ENCODE assay signal across 13 cellular contexts in the genomic region with DNA sequence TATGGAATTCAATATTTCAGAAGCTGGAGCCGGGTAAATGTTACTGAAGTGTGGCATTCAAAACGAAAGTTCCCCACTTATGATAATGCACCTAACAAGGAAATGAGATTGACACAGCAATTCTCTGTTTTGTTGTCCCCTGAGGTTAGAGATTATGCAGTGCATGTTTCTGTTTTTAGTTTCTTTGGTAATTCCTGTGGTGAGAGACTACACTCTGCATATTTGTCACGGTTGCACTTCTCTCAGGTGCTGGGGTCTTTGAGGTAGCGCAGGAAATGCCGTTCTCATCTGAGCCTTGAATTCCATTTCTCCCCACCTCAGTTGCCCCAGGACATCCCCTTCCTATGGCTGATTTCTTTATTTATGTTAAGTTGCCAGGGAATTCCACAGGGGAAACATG. TPM values are rescaled to one million over a fixed set of nuclear protein-coding genes. Genes with fewer than 3 reads are reported as not detected.
DNase-seq lines count a peak whose midpoint lies in the region; ATAC-seq and TF ChIP-seq lines count a peak whose summit lies in the region.
"Had no signal": no experiment of that assay in that cellular context is flagged by ENCODE, and none has a peak within 500 bp of the region (broad histone marks: within the 10 kb centered on the region; RNA-seq: fewer than 3 reads in every experiment).

No MANE protein-coding gene starts in this region.

- no peaks in the 10 kb centered on the region; the same call in 1 of the 2 replicates for H3K4me1 Mint-ChIP-seq in HFFc6 (ENCODE audit: low read depth)
- no peaks in the 10 kb centered on the region for H3K4me1 Mint-ChIP-seq in CD14-positive monocyte
- H3K4me1 Mint-ChIP-seq: activated naive CD4-positive, alpha-beta T cell treated with anti-CD3 and anti-CD28 coated beads, Interleukin-2, amount 50 U/mL, for 24 hours had no signal

- peak overlapping the region; percentile 53 to 76 (median 70) for H3K4me2 ChIP-seq in BLaER1 treated with 17β-estradiol and CSF1 and Interleukin-3, amounts not matched to agents 10 nM and 100 nM
- H3K4me2 ChIP-seq in OCI-LY7 (ENCODE audit: low read length), result no peak overlapping the region
- H3K4me2 ChIP-seq: hepatocyte, smooth muscle cell had no signal

- H3K27ac Mint-ChIP-seq in HFFc6, result no peak overlapping the region
- H3K27ac Mint-ChIP-seq in CD14-positive monocyte, result no peak overlapping the region
- H3K27ac Mint-ChIP-seq: activated naive CD4-positive, alpha-beta T cell treated with anti-CD3 and anti-CD28 coated beads, Interleukin-2, amount 50 U/mL, for 24 hours had no signal

- H3K4me1 ChIP-seq in BLaER1 treated with 17β-estradiol and CSF1 and Interleukin-3, amounts not matched to agents 10 nM and 100 nM, result peaks cover 13 to 35% (median 25%) of the 10 kb centered on the region in 10 experiments
- H3K4me1 ChIP-seq in OCI-LY7 (ENCODE audit: insufficient read depth, low read length, poor library complexity, severe bottlenecking), result no peaks in the 10 kb centered on the region

- CTCF ChIA-PET in OCI-LY7 (lab: Charles Lee; ENCODE audit: unreplicated experiment), result no interaction called here

- H3K36me3 Mint-ChIP-seq in HFFc6 (ENCODE audit: low read depth), result no peaks in the 10 kb centered on the region
- H3K36me3 Mint-ChIP-seq in CD14-positive monocyte, result no peaks in the 10 kb centered on the region
- H3K36me3 Mint-ChIP-seq: activated naive CD4-positive, alpha-beta T cell treated with anti-CD3 and anti-CD28 coated beads, Interleukin-2, amount 50 U/mL, for 24 hours had no signal

- POLR2A ChIA-PET in OCI-LY7 (lab: Charles Lee), result interaction anchor here (0.6 to 1.0 kb wide), 3 partner anchors 97 to 1368 kb away, joined by 3 read pairs; no protein-coding TSS in a partner anchor

- peaks cover 15 to 48% (median 32%) of the 10 kb centered on the region in 11 experiments for H3K9me3 ChIP-seq in BLaER1 treated with 17β-estradiol and CSF1 and Interleukin-3, amounts not matched to agents 10 nM and 100 nM (replicated peaks in 1 of 11)
- peaks cover 10% of the 10 kb centered on the region for H3K9me3 ChIP-seq in OCI-LY7 (ENCODE audit: low read length)

- H3K27me3 Mint-ChIP-seq in HFFc6 (ENCODE audit: insufficient read depth), result peaks cover 2% of the 10 kb centered on the region; the same call in 1 of the 2 replicates
- H3K27me3 Mint-ChIP-seq in CD14-positive monocyte (ENCODE audit: low read depth in 3 of 3), result peaks cover 0 to under 1% (median 0%) of the 10 kb centered on the region in 3 donors

- H3K9me3 Mint-ChIP-seq in HFFc6, result peaks cover 8% of the 10 kb centered on the region
- peaks cover 0 to 13% (median 6%) of the 10 kb centered on the region in 7 donors for H3K9me3 Mint-ChIP-seq in CD14-positive monocyte
- H3K9me3 Mint-ChIP-seq: activated naive CD4-positive, alpha-beta T cell treated with anti-CD3 and anti-CD28 coated beads, Interleukin-2, amount 50 U/mL, for 24 hours had no signal

- H3K4me3 Mint-ChIP-seq in HFFc6, result no peak overlapping the region
- H3K4me3 Mint-ChIP-seq in CD14-positive monocyte, result no peak overlapping the region
- H3K4me3 Mint-ChIP-seq: activated naive CD4-positive, alpha-beta T cell treated with anti-CD3 and anti-CD28 coated beads, Interleukin-2, amount 50 U/mL, for 24 hours had no signal

- TF ChIP-seq CTCF in HFFc6 (IDR thresholded peaks at IDR 0.05) (no peak), CD14-positive monocyte (IDR thresholded peaks at IDR 0.05) (no peak), OCI-LY7 (conservative IDR thresholded peaks at IDR 0.05; ENCODE audit: low read length) (no peak)

- H2AFZ ChIP-seq in OCI-LY7 (ENCODE audit: low read length), result no peak overlapping the region
- H2AFZ ChIP-seq: hepatocyte had no signal

- BruUV-seq in OCI-LY7 (replicated peaks; lab: Mats Ljungman, UMichigan), result no TSS peak

- intact Hi-C loops in CD14-positive monocyte (cut with micrococcal nuclease), result no loop called here
- intact Hi-C loops in OCI-LY7 (cut with micrococcal nuclease; ENCODE audit: unreplicated experiment), result no loop called here

- H3K27me3 ChIP-seq in BLaER1 treated with 17β-estradiol and CSF1 and Interleukin-3, amounts not matched to agents 10 nM and 100 nM, result no peaks in the 10 kb centered on the region
- H3K27me3 ChIP-seq: hepatocyte had no signal

- peaks cover 0 to 6% (median 0%) of the 10 kb centered on the region in 11 experiments; a peak in 2 of 22 replicates for H3K36me3 ChIP-seq in BLaER1 treated with 17β-estradiol and CSF1 and Interleukin-3, amounts not matched to agents 10 nM and 100 nM
- H3K36me3 ChIP-seq in OCI-LY7 (ENCODE audit: insufficient read depth, low read length), result no peaks in the 10 kb centered on the region

- H3K79me2 ChIP-seq in OCI-LY7 (ENCODE audit: insufficient read depth, low read depth, low read length), result no peaks in the 10 kb centered on the region
- H3K79me2 ChIP-seq: hepatocyte had no signal

- peak; percentile 100 for ATAC-seq in HG02678 (IDR thresholded peaks at IDR 0.05; ENCODE audit: unreplicated experiment)
- peak; percentile 100 for ATAC-seq in HG03469 (IDR thresholded peaks at IDR 0.05; ENCODE audit: unreplicated experiment)

- H3K9me2 ChIP-seq in OCI-LY7 (ENCODE audit: insufficient read depth, low read length), result no peaks in the 10 kb centered on the region

- peak; percentile 48 for DNase-seq in GM19238 (ENCODE audit: insufficient read length, low spot score)
- DNase-seq in HFFc6, result no peak
- DNase-seq in CD14-positive monocyte (ENCODE audit: low spot score), result no peak
- DNase-seq in stimulated activated CD4-positive, alpha-beta T cell treated with anti-CD3 and anti-CD28 coated beads, Interleukin-2, amount 100 ng/mL, for 48 hours, result no peak
- no peak for DNase-seq in OCI-LY7 (ENCODE audit: low spot score)
- DNase-seq: effector CD8-positive, alpha-beta T cell had no signal

- H3K27ac ChIP-seq in BLaER1 treated with 17β-estradiol and CSF1 and Interleukin-3, amounts not matched to agents 10 nM and 100 nM, result peak overlapping the region in 9 of 11 experiments; percentile 50 to 77 (median 71); a peak in 18 of 22 replicates
- no peak overlapping the region for H3K27ac ChIP-seq in OCI-LY7 (ENCODE audit: low read depth, low read length, poor library complexity, severe bottlenecking)
- H3K27ac ChIP-seq: hepatocyte, VCaP had no signal

- peak overlapping the region in 2 of 10 experiments; percentile 3 to 26; a peak in 3 of 20 replicates for H3K4me3 ChIP-seq in BLaER1 treated with 17β-estradiol and CSF1 and Interleukin-3, amounts not matched to agents 10 nM and 100 nM
- H3K4me3 ChIP-seq in OCI-LY7 (ENCODE audit: low read depth, low read length, poor library complexity, severe bottlenecking), result no peak overlapping the region
- H3K4me3 ChIP-seq: hepatocyte, smooth muscle cell had no signal

- H3K9ac ChIP-seq in BLaER1 treated with 17β-estradiol and CSF1 and Interleukin-3, amounts not matched to agents 10 nM and 100 nM, result peak overlapping the region in 10 of 11 experiments; percentile 0 to 60 (median 34); a peak in 11 of 22 replicates

- H4K20me1 ChIP-seq in BLaER1 treated with 17β-estradiol and CSF1 and Interleukin-3, amounts not matched to agents 10 nM and 100 nM, result no peaks in the 10 kb centered on the region
- H4K20me1 ChIP-seq in OCI-LY7 (ENCODE audit: insufficient read depth, low read length), result no peaks in the 10 kb centered on the region

RNA-seq across cellular contexts. Expression of a gene that starts 15.3 kb away (rescaled TPM):
- not detected for total RNA-seq in HFFc6 (2021; fragmentation: NEBNext Ultra II Directional; extraction: Animal tissue kit (Norgen Biotek cat#: 25700))
- under 1 TPM in 1 of 2 donors, not detected in 1; 0.12 TPM for polyA plus RNA-seq in CD14-positive monocyte
- total RNA-seq in OCI-LY7 (2014; rRNA removed; shearing (Covaris generic)), result 18.9 and 21.3 TPM in 2 replicates
- 32.6 and 33.4 TPM in 2 replicates for total RNA-seq in OCI-LY7 (2022)
- total RNA-seq: smooth muscle cell had no signal
- polyA plus RNA-seq: smooth muscle cell had no signal

Comparison
In these comparisons a context has a peak if more than half of its experiments do, and no peak if none do; other contexts are left out.
1. RNA of a gene that starts 15.3 kb away (total RNA-seq): 18.9 to 33.4 TPM in OCI-LY7; not detected in HFFc6; every median in the first group is over 10 times any median in the second.